ENCODE assay signal across 8 cellular contexts in the genomic region with DNA sequence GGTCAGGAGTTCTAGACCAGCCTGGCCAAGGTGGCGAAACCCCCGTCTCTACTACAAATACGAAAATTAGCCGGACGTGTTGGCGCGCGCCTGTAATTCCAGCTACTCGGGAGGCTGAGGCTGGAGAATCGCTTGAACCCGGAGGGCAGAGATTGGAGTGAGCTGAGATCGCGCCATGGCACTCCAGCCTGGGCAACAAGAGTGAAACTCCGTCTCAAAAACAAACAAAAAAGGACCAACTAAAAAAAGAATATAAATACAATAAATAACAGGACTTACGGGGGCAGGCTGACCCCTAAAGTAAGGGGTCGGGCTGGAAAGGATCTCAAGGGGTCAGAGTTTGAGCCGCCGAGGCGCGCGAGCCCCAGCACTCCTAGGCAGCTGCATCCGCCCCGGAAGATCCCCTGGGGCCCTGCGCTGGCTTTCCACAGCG. TPM values are rescaled to one million over a fixed set of nuclear protein-coding genes. Genes with fewer than 3 reads are reported as not detected.
DNase-seq lines count a peak whose midpoint lies in the region; ATAC-seq and TF ChIP-seq lines count a peak whose summit lies in the region.

No MANE protein-coding gene starts in this region.

- peak; percentile 21 to 51 for TF ChIP-seq CTCF in brain (conservative IDR thresholded peaks at IDR 0.05)

- no peaks in the 10 kb centered on the region for H3K9me3 Mint-ChIP-seq in stimulated activated naive CD8-positive, alpha-beta T cell treated with anti-CD3 and anti-CD28 coated beads, Interleukin-15, Interleukin-2, amounts not matched to agents 100 ng/mL and 50 ng/mL, for 24 hours
- peaks cover 0 to 3% (median 0%) of the 10 kb centered on the region in 5 experiments for H3K9me3 Mint-ChIP-seq in brain

- ATAC-seq in stimulated activated naive CD8-positive, alpha-beta T cell treated with anti-CD3 and anti-CD28 coated beads, Interleukin-15, Interleukin-2, amounts not matched to agents 100 U/mL and 50 U/mL, for 24 hours, result no peak
- ATAC-seq in GM18498 (IDR thresholded peaks at IDR 0.05; ENCODE audit: unreplicated experiment), result no peak

- no peaks in the 10 kb centered on the region for H3K9me3 ChIP-seq in mononuclear cell (ENCODE audit: low read depth, low read length)

- DNase-seq in stimulated activated naive CD8-positive, alpha-beta T cell treated with anti-CD3 and anti-CD28 coated beads, Interleukin-15, Interleukin-2, amounts not matched to agents 100 U/mL and 50 U/mL, for 24 hours, result no peak
- no peak for DNase-seq in NK-92 treated with Interleukin-12 subunit alpha and Interleukin-12 subunit beta, amount 100 ng/mL, for 24 hours (lab: John Stamatoyannopoulos, UW)
- DNase-seq in SIG-M5 (lab: John Stamatoyannopoulos, UW), result no peak
- no peak for DNase-seq in SKM-1 (lab: John Stamatoyannopoulos, UW; ENCODE audit: unreplicated experiment)

- peaks cover 20% of the 10 kb centered on the region for H3K4me1 Mint-ChIP-seq in stimulated activated naive CD8-positive, alpha-beta T cell treated with anti-CD3 and anti-CD28 coated beads, Interleukin-15, Interleukin-2, amounts not matched to agents 100 ng/mL and 50 ng/mL, for 24 hours (ENCODE audit: low read depth)
- peaks cover 40% of the 10 kb centered on the region for H3K4me1 Mint-ChIP-seq in brain

- peak overlapping the region; percentile 90 for H3K4me3 ChIP-seq in mononuclear cell (ENCODE audit: low read length)

- H3K27me3 Mint-ChIP-seq in stimulated activated naive CD8-positive, alpha-beta T cell treated with anti-CD3 and anti-CD28 coated beads, Interleukin-15, Interleukin-2, amounts not matched to agents 100 ng/mL and 50 ng/mL, for 24 hours, result no peaks in the 10 kb centered on the region
- H3K27me3 Mint-ChIP-seq in brain, result peaks cover 4% of the 10 kb centered on the region

- H3K4me3 Mint-ChIP-seq in stimulated activated naive CD8-positive, alpha-beta T cell treated with anti-CD3 and anti-CD28 coated beads, Interleukin-15, Interleukin-2, amounts not matched to agents 100 ng/mL and 50 ng/mL, for 24 hours, result peak overlapping the region; percentile 93
- peak overlapping the region; percentile 88 to 99 (median 95) for H3K4me3 Mint-ChIP-seq in brain

- H3K27me3 ChIP-seq in mononuclear cell (ENCODE audit: insufficient read depth, low read length), result no peaks in the 10 kb centered on the region

- H3K4me1 ChIP-seq in mononuclear cell (ENCODE audit: insufficient read depth, low read length), result peaks cover 60% of the 10 kb centered on the region

- H3K36me3 Mint-ChIP-seq in stimulated activated naive CD8-positive, alpha-beta T cell treated with anti-CD3 and anti-CD28 coated beads, Interleukin-15, Interleukin-2, amounts not matched to agents 100 ng/mL and 50 ng/mL, for 24 hours (ENCODE audit: low read depth), result peaks cover 27% of the 10 kb centered on the region
- H3K36me3 Mint-ChIP-seq in brain, result peaks cover 21% of the 10 kb centered on the region

- H3K27ac Mint-ChIP-seq in stimulated activated naive CD8-positive, alpha-beta T cell treated with anti-CD3 and anti-CD28 coated beads, Interleukin-15, Interleukin-2, amounts not matched to agents 100 ng/mL and 50 ng/mL, for 24 hours, result peak overlapping the region; percentile 96
- H3K27ac Mint-ChIP-seq in brain, result peak overlapping the region; percentile 81 to 97 (median 96)

RNA-seq across cellular contexts. Expression of a gene that starts 0.5 kb away (rescaled TPM):
- polyA plus RNA-seq in brain (ENCODE audit: insufficient read depth, low read depth, low replicate concordance), result 99.4 TPM
- 54.8 TPM for total RNA-seq in mononuclear cell

RNA-seq across cellular contexts. Expression of a gene that starts 3.3 kb away (rescaled TPM):
- polyA plus RNA-seq in brain (ENCODE audit: insufficient read depth, low read depth, low replicate concordance), result not detected
- not detected for total RNA-seq in mononuclear cell

RNA-seq across cellular contexts. Expression of a gene that starts 30.4 kb away (rescaled TPM):
- polyA plus RNA-seq in brain (ENCODE audit: insufficient read depth, low read depth, low replicate concordance), result 77.8 TPM
- 26.0 TPM for total RNA-seq in mononuclear cell

RNA-seq across cellular contexts. Expression of a gene that starts 33.5 kb away (rescaled TPM):
- polyA plus RNA-seq in brain (ENCODE audit: insufficient read depth, low read depth, low replicate concordance), result 16.4 TPM
- total RNA-seq in mononuclear cell, result 2.1 TPM
